ENCODE assay signal across 18 cellular contexts in the genomic region with DNA sequence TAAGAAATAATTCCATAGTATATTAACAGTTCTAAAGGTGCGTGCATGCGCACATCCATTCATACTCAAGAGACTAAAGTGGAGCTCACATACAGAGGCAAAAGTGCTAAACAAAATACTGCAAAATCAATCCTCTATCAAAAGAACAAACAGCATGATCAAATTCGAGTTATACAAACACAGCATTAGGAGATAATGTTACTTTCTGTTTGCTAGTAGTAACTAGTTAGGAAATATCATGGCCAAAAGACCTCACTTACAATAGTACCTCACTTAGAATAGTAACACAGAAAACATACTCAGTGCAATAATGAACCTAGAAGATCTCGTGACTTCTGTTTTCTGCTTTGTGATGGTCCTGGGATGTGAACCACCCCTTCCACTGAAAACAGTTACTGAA. TPM values are rescaled to one million over a fixed set of nuclear protein-coding genes. Genes with fewer than 3 reads are reported as not detected.
DNase-seq lines count a peak whose midpoint lies in the region; ATAC-seq, FAIRE-seq and TF ChIP-seq lines count a peak whose summit lies in the region.
"Had no signal": no experiment of that assay in that cellular context is flagged by ENCODE, and none has a peak within 500 bp of the region (broad histone marks: within the 10 kb centered on the region; RNA-seq: fewer than 3 reads in every experiment).

No MANE protein-coding gene starts in this region.

- no peak overlapping the region for H3K4me2 ChIP-seq in endothelial cell of umbilical vein (ENCODE audit: insufficient read depth, low read length)

- peak; percentile 9 for DNase-seq in endothelial cell of umbilical vein (ENCODE audit: low read depth, low spot score)
- DNase-seq in left lobe of liver (ENCODE audit: low spot score) = no peak
- no peak for DNase-seq in prostate gland (ENCODE audit: low spot score)
- no peak for DNase-seq in NCI-H1048 (lab: John Stamatoyannopoulos, UW)
- DNase-seq in kidney glomerular epithelial cell (lab: John Stamatoyannopoulos, UW) = no peak
- DNase-seq: C1 segment of cervical spinal cord; CD4-positive, alpha-beta memory T cell; COR-L47; DMS153; DND-41; GM23248; H7; HCEC 1CT had no signal

- no peak overlapping the region for H3K9ac ChIP-seq in endothelial cell of umbilical vein (replicated peaks; ENCODE audit: extremely low read depth, insufficient read depth, low read length)
- H3K9ac ChIP-seq: GM23248 had no signal

- peak; percentile 73 for ATAC-seq in left lobe of liver
- no peak for ATAC-seq in HG02588 (IDR thresholded peaks at IDR 0.05; ENCODE audit: unreplicated experiment)

- H4K20me1 ChIP-seq in endothelial cell of umbilical vein (replicated peaks; ENCODE audit: control insufficient read depth, extremely low read depth, insufficient read depth, low read length) = no peaks in the 10 kb centered on the region

- H3K4me3 ChIP-seq in endothelial cell of umbilical vein (replicated peaks in 1 of 3; ENCODE audit: insufficient read depth in 1 of 3, low read depth in 1 of 3, low read length in 3 of 3) (no peak overlapping the region), prostate gland (no peak overlapping the region)
- H3K4me3 ChIP-seq: GM23248 had no signal

- TF ChIP-seq CTCF in endothelial cell of umbilical vein (IDR thresholded peaks at IDR 0.05; ENCODE audit: extremely low read depth in 1 of 2, insufficient read depth in 1 of 2, low read depth in 1 of 2, low read length in 2 of 2) = no peak
- TF ChIP-seq CTCF in prostate gland (IDR thresholded peaks at IDR 0.05) = no peak

- POLR2A ChIA-PET in endothelial cell of umbilical vein (lab: Charles Lee) = no interaction called here

- no peaks in the 10 kb centered on the region for H3K9me1 ChIP-seq in endothelial cell of umbilical vein (replicated peaks; ENCODE audit: control insufficient read depth, extremely low read depth, insufficient read depth, low read length)

- no peaks in the 10 kb centered on the region for H3K36me3 ChIP-seq in endothelial cell of umbilical vein (ENCODE audit: control insufficient read depth in 2 of 2, extremely low read depth in 1 of 2, insufficient read depth in 2 of 2, low read length in 2 of 2)
- H3K36me3 ChIP-seq in prostate gland = no peaks in the 10 kb centered on the region

- H3K9me3 ChIP-seq in endothelial cell of umbilical vein (replicated peaks; ENCODE audit: control insufficient read depth, insufficient read depth, low read length) (no peaks in the 10 kb centered on the region), prostate gland (no peaks in the 10 kb centered on the region)

- FAIRE-seq in endothelial cell of umbilical vein (lab: Jason Lieb, UNC) = no peak
- FAIRE-seq: G401.6, GM12892, H1 had no signal

- no peaks in the 10 kb centered on the region for H3K79me2 ChIP-seq in endothelial cell of umbilical vein (ENCODE audit: control insufficient read depth, insufficient read depth, low read length)

- H2AFZ ChIP-seq in endothelial cell of umbilical vein (ENCODE audit: low read depth, low read length) = no peak overlapping the region
- H2AFZ ChIP-seq: GM23248 had no signal

- CTCF ChIA-PET in endothelial cell of umbilical vein (lab: Charles Lee) = interaction anchor here (1.0 to 1.7 kb wide), 2 partner anchors 18 to 190 kb away, joined by 4 to 6 read pairs; no protein-coding TSS in a partner anchor

- dilution Hi-C loops in endothelial cell of umbilical vein (cut with MboI; ENCODE audit: extremely low pct_ligation_motif_present, low sequenced_read_pairs) = no loop called here

- TF ChIP-seq POLR2A in endothelial cell of umbilical vein (IDR thresholded peaks at IDR 0.05; ENCODE audit: low read depth, low read length) (no peak), prostate gland (IDR thresholded peaks at IDR 0.05) (no peak)

- H3K4me1 ChIP-seq in endothelial cell of umbilical vein (ENCODE audit: control insufficient read depth, extremely low read depth, insufficient read depth, low read length) = peaks cover 4% of the 10 kb centered on the region
- no peaks in the 10 kb centered on the region for H3K4me1 ChIP-seq in prostate gland (replicated peaks)

- no TSS peak for BruUV-seq in endothelial cell of umbilical vein (replicated peaks; lab: Mats Ljungman, UMichigan)

- H3K27ac ChIP-seq in endothelial cell of umbilical vein (ENCODE audit: insufficient read depth, low read depth, low read length) (no peak overlapping the region), prostate gland (peak overlapping the region; percentile 24 to 56)
- H3K27ac ChIP-seq: GM23248 had no signal

- no peaks in the 10 kb centered on the region for H3K27me3 ChIP-seq in endothelial cell of umbilical vein (ENCODE audit: control insufficient read depth in 2 of 2, insufficient read depth in 2 of 2, low read length in 2 of 2)
- no peaks in the 10 kb centered on the region for H3K27me3 ChIP-seq in prostate gland (replicated peaks; ENCODE audit: insufficient read depth)

- intact Hi-C loops in endothelial cell of umbilical vein (cut with micrococcal nuclease) = loop anchor here (5.0 kb wide), 1 partner anchor 624 kb away; no protein-coding TSS in a partner anchor
- intact Hi-C loops in prostate gland (cut with DNase I) = no loop called here

- 58% methylated on average over 4 of the region's 4 CpGs for WGBS in prostate gland

TF ChIP-seq in endothelial cell of umbilical vein, 7 proteins besides CTCF, POLR2A, EP300 and RAD21:
- TF ChIP-seq MAX (IDR thresholded peaks at IDR 0.05; ENCODE audit: insufficient read depth, insufficient read length) (no peak), MYC (IDR thresholded peaks at IDR 0.05; ENCODE audit: low read depth, low read length) (no peak), EZH2 (IDR thresholded peaks at IDR 0.05; ENCODE audit: borderline replicate concordance, low read depth, low read length, severe bottlenecking) (no peak), POLR2AphosphoS5 (IDR thresholded peaks at IDR 0.05; ENCODE audit: insufficient read depth, low read depth, low read length) (no peak), GATA2 (IDR thresholded peaks at IDR 0.05; ENCODE audit: insufficient read depth, insufficient read length, low read depth, low read length) (no peak), JUN (IDR thresholded peaks at IDR 0.05; ENCODE audit: borderline replicate concordance, insufficient read depth, insufficient read length, low read depth) (no peak), FOS (IDR thresholded peaks at IDR 0.05; ENCODE audit: borderline replicate concordance, insufficient read depth, low read length) (no peak)

RNA-seq across cellular contexts. Expression of gene CEMIP, which starts 21.0 kb away (rescaled TPM):
- total RNA-seq in endothelial cell of umbilical vein (not detected in 2 replicates), left lobe of liver (0.50 TPM), prostate gland (10 to 100 TPM in 1 of 2 donors, 1 to 10 TPM in 1; 1.6 to 13.5 TPM)
- polyA plus RNA-seq in endothelial cell of umbilical vein = 0.01 and 0.02 TPM in 2 replicates
- not detected in 2 replicates for polyA plus RNA-seq in endothelial cell of umbilical vein (2011; cell fraction: cytosol; rRNA removed)
- 0.01 TPM in 2 replicates for polyA plus RNA-seq in endothelial cell of umbilical vein (2011; cell fraction: nucleus; rRNA removed)
- polyA plus RNA-seq in endothelial cell of umbilical vein (2012) = 0.36 and 0.67 TPM in 2 replicates
- not detected in 2 replicates for polyA minus RNA-seq in endothelial cell of umbilical vein
- polyA minus RNA-seq in endothelial cell of umbilical vein (2011; cell fraction: cytosol; rRNA and poly(A)+ RNA removed) = not detected
- polyA minus RNA-seq in endothelial cell of umbilical vein (2011; cell fraction: nucleus; rRNA and poly(A)+ RNA removed) = not detected in 2 replicates
- total RNA-seq: A673 had no signal
